Comparison of ENCODE assay signal across 1 cellular context in genomic region chr16:8862309-8863130, GRCh38.
A peak's percentile ranks its signal among the peaks of the same experiment; 100 is the strongest.
TF ChIP-seq lines count a peak whose summit lies in the region.

No MANE protein-coding gene starts in this region.

TF ChIP-seq in GM12878, 131 proteins besides CTCF, POLR2A, EP300 and RAD21:
- TF ChIP-seq ZNF622 (IDR thresholded peaks at IDR 0.05) (no peak), BCL3 (IDR thresholded peaks at IDR 0.05; ENCODE audit: borderline replicate concordance, insufficient read depth, low read depth, low read length, poor library complexity, severe bottlenecking) (peak; percentile 13), E2F4 (IDR thresholded peaks at IDR 0.05; ENCODE audit: low read depth, low read length) (no peak), FOXK2 (IDR thresholded peaks at IDR 0.05) (0 out of 2 replicates have a peak, but pooled peaks have one; percentile 7)
TF ChIP-seq in GM12878: peak in this region for 2.
